Comparison of ENCODE assay signal across 11 cellular contexts in genomic region chr11:120186408-120186798, GRCh38. TPM values are rescaled to one million over a fixed set of nuclear protein-coding genes. Genes with fewer than 3 reads are reported as not detected.
DNase-seq lines count a peak whose midpoint lies in the region; ATAC-seq and TF ChIP-seq lines count a peak whose summit lies in the region.
"Had no signal": no experiment of that assay in that cellular context is flagged by ENCODE, and none has a peak within 500 bp of the region (broad histone marks: within the 10 kb centered on the region; RNA-seq: fewer than 3 reads in every experiment).

No MANE protein-coding gene starts in this region.

- intact Hi-C loops in dendritic cell treated with granulocyte-macrophage colony-stimulating factor and Interleukin-4, amounts not matched to agents 40 ng/mL and 50 ng/mL, for 4 days (cut with micrococcal nuclease), result no loop called here

- no peak for ATAC-seq in HG02870 (IDR thresholded peaks at IDR 0.05; ENCODE audit: unreplicated experiment)
- no peak for ATAC-seq in GM18870 (IDR thresholded peaks at IDR 0.05; ENCODE audit: unreplicated experiment)

- H3K27me3 Mint-ChIP-seq in dendritic cell treated with granulocyte-macrophage colony-stimulating factor and Interleukin-4, amounts not matched to agents 40 ng/mL and 50 ng/mL, for 4 days, result peaks cover 51% of the 10 kb centered on the region

- no peak for TF ChIP-seq POLR2A in suprapubic skin (IDR thresholded peaks at IDR 0.05)

- no peak for TF ChIP-seq EP300 in suprapubic skin (IDR thresholded peaks at IDR 0.05)

- H3K4me1 Mint-ChIP-seq in dendritic cell treated with granulocyte-macrophage colony-stimulating factor and Interleukin-4, amounts not matched to agents 40 ng/mL and 50 ng/mL, for 4 days (ENCODE audit: low read depth), result peaks cover 31% of the 10 kb centered on the region
- H3K4me1 Mint-ChIP-seq: naive B cell had no signal

- H3K27me3 ChIP-seq in SJCRH30 (no peaks in the 10 kb centered on the region), muscle layer of duodenum (ENCODE audit: low read depth, low read length) (no peaks in the 10 kb centered on the region), suprapubic skin (no peaks in the 10 kb centered on the region)

- H3K4me1 ChIP-seq in SJCRH30 (peaks cover 26% of the 10 kb centered on the region), muscle layer of duodenum (ENCODE audit: control insufficient read depth in 1 of 2, insufficient read depth in 2 of 2, low read length in 2 of 2) (peaks cover 19 to 36% of the 10 kb centered on the region in 2 donors), suprapubic skin (peaks cover 57% of the 10 kb centered on the region)

- no peaks in the 10 kb centered on the region for H3K9me3 ChIP-seq in SJCRH30 (replicated peaks)
- no peaks in the 10 kb centered on the region for H3K9me3 ChIP-seq in muscle layer of duodenum (ENCODE audit: control insufficient read depth in 1 of 2, low read length in 2 of 2)
- H3K9me3 ChIP-seq in suprapubic skin, result no peaks in the 10 kb centered on the region

- H3K27ac ChIP-seq in SJCRH30 (peak overlapping the region; percentile 35; the same call in 1 of the 2 replicates), muscle layer of duodenum (ENCODE audit: low read length) (peak overlapping the region; percentile 81), suprapubic skin (peak overlapping the region; percentile 83)
- H3K27ac ChIP-seq: KMS-11 had no signal

- DNase-seq in SJCRH30 (no peak), suprapubic skin (ENCODE audit: low spot score in 2 of 2) (peak in 1 of 2 donors; percentile 33), NCI-H526 (lab: John Stamatoyannopoulos, UW) (no peak)
- DNase-seq: naive B cell, NCI-H2029 treated with DMSO at 0.1 percent for 48 hours had no signal

- H3K36me3 ChIP-seq in SJCRH30 (no peaks in the 10 kb centered on the region), muscle layer of duodenum (ENCODE audit: control insufficient read depth in 1 of 2, insufficient read depth in 2 of 2, low read length in 2 of 2) (no peaks in the 10 kb centered on the region), suprapubic skin (no peaks in the 10 kb centered on the region)

- H3K9me3 Mint-ChIP-seq in dendritic cell treated with granulocyte-macrophage colony-stimulating factor and Interleukin-4, amounts not matched to agents 40 ng/mL and 50 ng/mL, for 4 days, result no peaks in the 10 kb centered on the region
- H3K9me3 Mint-ChIP-seq: CD4-positive, alpha-beta T cell; naive B cell had no signal

- H3K36me3 Mint-ChIP-seq in dendritic cell treated with granulocyte-macrophage colony-stimulating factor and Interleukin-4, amounts not matched to agents 40 ng/mL and 50 ng/mL, for 4 days (ENCODE audit: low read depth), result no peaks in the 10 kb centered on the region
- H3K36me3 Mint-ChIP-seq: naive B cell had no signal

- no peak for TF ChIP-seq CTCF in suprapubic skin (IDR thresholded peaks at IDR 0.05)

- H3K4me3 ChIP-seq in SJCRH30 (no peak overlapping the region), muscle layer of duodenum (ENCODE audit: low read depth in 1 of 2, low read length in 2 of 2) (no peak overlapping the region), suprapubic skin (no peak overlapping the region)

- no peak overlapping the region for H3K4me3 Mint-ChIP-seq in dendritic cell treated with granulocyte-macrophage colony-stimulating factor and Interleukin-4, amounts not matched to agents 40 ng/mL and 50 ng/mL, for 4 days
- H3K4me3 Mint-ChIP-seq: CD4-positive, alpha-beta T cell; naive B cell had no signal

- H3K27ac Mint-ChIP-seq in dendritic cell treated with granulocyte-macrophage colony-stimulating factor and Interleukin-4, amounts not matched to agents 40 ng/mL and 50 ng/mL, for 4 days, result peak overlapping the region; percentile 7
- H3K27ac Mint-ChIP-seq: CD4-positive, alpha-beta T cell had no signal

RNA-seq across cellular contexts. Expression of gene OAF, which starts 24.4 kb away (rescaled TPM):
- total RNA-seq in SJCRH30 (2014; rRNA removed; shearing (Covaris generic)), result 10.6 and 11.2 TPM in 2 replicates
- total RNA-seq in suprapubic skin, result 10 to 100 TPM in 3 of 4 donors, 1 to 10 TPM in 1; 5.0 to 13.0 (median 10.8) TPM

RNA-seq across cellular contexts. Expression of gene TRIM29, which starts 48.5 kb away (rescaled TPM):
- total RNA-seq in SJCRH30 (2014; rRNA removed; shearing (Covaris generic)), result not detected in 2 replicates
- total RNA-seq in suprapubic skin, result 1,000 to 10,000 TPM; 1,248 to 1,527 (median 1,455) TPM
- total RNA-seq: CD4-positive, alpha-beta T cell had no signal

RNA-seq across cellular contexts. Expression of gene POU2F3, which starts 53.5 kb away (rescaled TPM):
- not detected in 2 replicates for total RNA-seq in SJCRH30 (2014; rRNA removed; shearing (Covaris generic))
- 100 to 1,000 TPM in 2 of 4 donors, 10 to 100 TPM in 2; 58.2 to 219 (median 105) TPM for total RNA-seq in suprapubic skin
- total RNA-seq: CD4-positive, alpha-beta T cell had no signal

Comparison
In these comparisons a context has a peak if more than half of its experiments do, and no peak if none do; other contexts are left out.
1. RNA of gene TRIM29, which starts 48.5 kb away (total RNA-seq): 1,248 to 1,527 TPM in suprapubic skin; not detected in SJCRH30; every median in the first group is over 1,000 times any median in the second.
2. RNA of gene POU2F3, which starts 53.5 kb away (total RNA-seq): 58.2 to 219 TPM in suprapubic skin; not detected in SJCRH30; every median in the first group is over 10 times any median in the second.
3. Peak in every context shown above with its lines, with median percentiles within 50 percentile points of each other: H3K27ac ChIP-seq.